ENCODE assay signal across 9 cellular contexts in the genomic region with DNA sequence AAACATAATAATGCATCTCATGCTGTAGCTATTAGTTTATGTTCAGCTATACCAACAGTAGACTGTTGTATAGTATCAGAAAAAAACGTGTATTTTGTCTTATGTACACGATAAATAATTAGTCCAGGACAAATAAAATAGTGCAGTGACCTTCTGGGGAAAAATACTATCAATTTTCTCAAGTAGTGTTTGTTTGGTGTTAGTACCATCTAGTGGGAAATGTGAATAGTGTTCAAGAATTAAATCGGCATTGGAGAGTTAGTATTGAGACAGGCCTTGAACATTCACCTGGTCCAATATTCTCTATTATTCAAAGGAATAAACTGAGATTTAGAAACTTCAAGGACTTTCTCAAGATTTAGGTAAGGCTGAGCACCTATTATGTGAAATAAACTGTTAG. TPM values are rescaled to one million over a fixed set of nuclear protein-coding genes. Genes with fewer than 3 reads are reported as not detected.
DNase-seq lines count a peak whose midpoint lies in the region; ATAC-seq, FAIRE-seq and TF ChIP-seq lines count a peak whose summit lies in the region.
"Had no signal": no experiment of that assay in that cellular context is flagged by ENCODE, and none has a peak within 500 bp of the region (broad histone marks: within the 10 kb centered on the region; RNA-seq: fewer than 3 reads in every experiment).

No MANE protein-coding gene starts in this region.

- FAIRE-seq in RCC 7860 (lab: Jason Lieb, UNC): peak; percentile 54

- no peaks in the 10 kb centered on the region for H3K4me1 ChIP-seq in sigmoid colon

- no peak for TF ChIP-seq POLR2A in sigmoid colon (IDR thresholded peaks at IDR 0.05)

- H3K9me3 ChIP-seq in sigmoid colon: no peaks in the 10 kb centered on the region

- DNase-seq in H4 (ENCODE audit: low spot score) (peak; percentile 25), RCC 7860 (ENCODE audit: low spot score) (peak; percentile 22), foreskin fibroblast (peak; percentile 8 to 27), sigmoid colon (no peak), NCI-H510A (lab: John Stamatoyannopoulos, UW) (no peak), posterior cingulate gyrus (no peak)
- DNase-seq in stimulated activated naive CD4-positive, alpha-beta T cell (lab: John Stamatoyannopoulos, UW): no peak

- ATAC-seq in HG03135 (IDR thresholded peaks at IDR 0.05; ENCODE audit: unreplicated experiment): no peak

- H3K36me3 ChIP-seq in sigmoid colon: no peaks in the 10 kb centered on the region

- TF ChIP-seq CTCF in foreskin fibroblast (IDR thresholded peaks at IDR 0.05; ENCODE audit: low read depth, low read length) (peak; percentile 30), sigmoid colon (IDR thresholded peaks at IDR 0.05) (peak in 3 of 4 experiments; percentile 26 to 44 (median 29))

- 6 to 23% methylated on average over 3 of the region's 3 CpGs for WGBS in sigmoid colon, 2 donors

- no peak for TF ChIP-seq EP300 in sigmoid colon (IDR thresholded peaks at IDR 0.05)

- H3K27ac ChIP-seq in sigmoid colon: no peak overlapping the region

- H3K27me3 ChIP-seq in sigmoid colon: no peaks in the 10 kb centered on the region

- intact Hi-C loops in sigmoid colon (cut with DNase I): no loop called here
- intact Hi-C loops in posterior cingulate gyrus (cut with DNase I): no loop called here

- H3K4me3 ChIP-seq in foreskin fibroblast (ENCODE audit: low read depth in 1 of 2, low read length in 2 of 2) (no peak overlapping the region), sigmoid colon (no peak overlapping the region)

RNA-seq across cellular contexts. Expression of gene OR2A5, which starts 21.7 kb away (rescaled TPM):
- not detected in 2 replicates for total RNA-seq in H4 (2014; rRNA removed; shearing (Covaris generic))
- not detected for total RNA-seq in sigmoid colon
- not detected for polyA plus RNA-seq in sigmoid colon
- polyA plus RNA-seq: esophagus had no signal

RNA-seq across cellular contexts. Expression of gene OR6B1, which starts 26.9 kb away (rescaled TPM):
- not detected in 2 replicates for total RNA-seq in H4 (2014; rRNA removed; shearing (Covaris generic))
- total RNA-seq in sigmoid colon: not detected
- polyA plus RNA-seq in sigmoid colon: not detected
- polyA plus RNA-seq: esophagus had no signal

RNA-seq across cellular contexts. Expression of gene OR2A25, which starts 42.5 kb away (rescaled TPM):
- not detected in 2 replicates for total RNA-seq in H4 (2014; rRNA removed; shearing (Covaris generic))
- not detected for total RNA-seq in sigmoid colon
- polyA plus RNA-seq in sigmoid colon: not detected
- polyA plus RNA-seq: esophagus had no signal

RNA-seq across cellular contexts. Expression of gene OR2A12, which starts 59.0 kb away (rescaled TPM):
- total RNA-seq in H4 (2014; rRNA removed; shearing (Covaris generic)): not detected in 2 replicates
- total RNA-seq in sigmoid colon: not detected
- not detected for polyA plus RNA-seq in sigmoid colon
- polyA plus RNA-seq: esophagus had no signal

Comparison
In these comparisons a context has a peak if more than half of its experiments do, and no peak if none do; other contexts are left out.
1. DNase-seq: peak in H4 (single experiment), RCC 7860 (single experiment) and foreskin fibroblast (2 of 2); none in sigmoid colon (single experiment), stimulated activated naive CD4-positive, alpha-beta T cell (0 of 6), NCI-H510A (single experiment) and posterior cingulate gyrus (0 of 10).